8 cellular contexts compared by ENCODE assay signal in the genomic region with DNA sequence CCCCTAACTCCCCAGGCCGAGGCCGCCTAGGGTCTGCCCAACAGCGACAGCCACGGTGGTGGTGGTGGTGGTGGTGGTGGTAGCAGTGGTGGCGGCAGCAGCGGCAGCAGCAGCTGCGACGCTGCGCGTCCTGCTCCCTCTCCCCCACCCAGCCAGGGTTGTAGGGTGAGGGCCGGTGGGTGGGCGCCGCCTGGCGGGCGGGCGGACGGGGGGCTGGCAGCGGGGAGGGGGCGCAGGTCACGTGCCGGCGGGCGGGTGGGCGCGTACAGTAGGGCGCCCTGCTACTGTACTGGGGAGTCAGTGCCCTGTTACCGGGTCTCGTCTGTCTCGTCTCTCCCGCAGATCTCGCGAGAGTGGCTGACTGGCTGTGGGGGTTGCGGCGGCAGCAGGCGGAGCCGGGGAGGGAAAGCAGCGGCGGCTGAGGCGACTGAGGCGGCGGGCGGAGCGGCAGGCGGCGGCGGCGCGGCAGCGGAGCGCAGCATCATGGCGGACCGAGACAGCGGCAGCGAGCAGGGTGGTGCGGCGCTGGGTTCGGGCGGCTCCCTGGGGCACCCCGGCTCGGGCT. TPM values are rescaled to one million over a fixed set of nuclear protein-coding genes. Genes with fewer than 3 reads are reported as not detected.
DNase-seq lines count a peak whose midpoint lies in the region; ATAC-seq and TF ChIP-seq lines count a peak whose summit lies in the region.

TSS of gene PURA (plus strand) at position 411 of the 565 bp plus-strand sequence. CDS start at position 484, 73 bp downstream.

- peak within 1 kb of the TSS; percentile 93 to 96 (median 95) for H3K4me3 Mint-ChIP-seq in immature natural killer cell

- TF ChIP-seq CTCF in AG04450 (IDR thresholded peaks at IDR 0.05; ENCODE audit: low read depth, low read length) (no peak), VCaP (conservative IDR thresholded peaks at IDR 0.05) (peak; percentile 38; the same call in 1 of the 2 replicates), breast epithelium (IDR thresholded peaks at IDR 0.05) (no peak)

- H3K27me3 ChIP-seq in AG04450 (ENCODE audit: control insufficient read depth, insufficient read depth, low read length) (peaks cover 7% of the 10 kb centered on the region), breast epithelium (no peaks in the 10 kb centered on the region)

- peaks cover 7 to 34% (median 18%) of the 10 kb centered on the region in 3 donors for H3K27me3 Mint-ChIP-seq in immature natural killer cell (ENCODE audit: low read depth in 3 of 3)

- POLR2A ChIA-PET in AG04450 (lab: Yijun Ruan, JAX), result no interaction called here

- H3K9me3 ChIP-seq in AG04450 (ENCODE audit: control insufficient read depth, insufficient read depth, low read length), result no peaks in the 10 kb centered on the region; the same call in 1 of the 2 replicates
- H3K9me3 ChIP-seq in breast epithelium, result no peaks in the 10 kb centered on the region

- peak within 1 kb of the TSS; percentile 75 for H3K4me3 ChIP-seq in AG04450 (ENCODE audit: low read depth, low read length)
- peak within 1 kb of the TSS; percentile 84 to 98 (median 88) for H3K4me3 ChIP-seq in breast epithelium

- ATAC-seq in GM18873 (IDR thresholded peaks at IDR 0.05; ENCODE audit: low FRiP score, unreplicated experiment), result peak; percentile 70
- peak; percentile 88 for ATAC-seq in HG03135 (IDR thresholded peaks at IDR 0.05; ENCODE audit: unreplicated experiment)

- H3K4me1 Mint-ChIP-seq in immature natural killer cell, result peaks cover 57 to 66% of the 10 kb centered on the region in 2 donors

- H3K36me3 Mint-ChIP-seq in immature natural killer cell, result no peaks in the 10 kb centered on the region

- no peaks in the 10 kb centered on the region for H3K9me3 Mint-ChIP-seq in immature natural killer cell

- no peaks in the 10 kb centered on the region for H3K36me3 ChIP-seq in breast epithelium

- peaks cover 0 to 19% of the 10 kb centered on the region in 2 donors for H3K4me1 ChIP-seq in breast epithelium

- peak within 1 kb of the TSS; percentile 73 for H3K27ac ChIP-seq in AG04450 (ENCODE audit: low read depth, low read length)
- H3K27ac ChIP-seq in VCaP, result peak within 1 kb of the TSS; percentile 94
- H3K27ac ChIP-seq in breast epithelium, result peak within 1 kb of the TSS; percentile 95 to 99

- DNase-seq in AG04450 (ENCODE audit: low read depth, low spot score), result peak; percentile 85
- peak; percentile 82 for DNase-seq in NCI-H2196 treated with DMSO at 0.1 percent for 48 hours (lab: John Stamatoyannopoulos, UW; ENCODE audit: unreplicated experiment)
- peak; percentile 93 to 96 for DNase-seq in breast epithelium (ENCODE audit: low spot score in 2 of 2)
- DNase-seq in immature natural killer cell, result peak; percentile 96 to 97 (median 97)
- DNase-seq in smooth muscle cell of the brain vasculature (ENCODE audit: low read depth, low spot score), result peak; percentile 68

- intact Hi-C loops in breast epithelium (cut with DNase I; ENCODE audit: low total_unique reads), result no loop called here

- peak within 1 kb of the TSS; percentile 94 to 98 (median 96) for H3K27ac Mint-ChIP-seq in immature natural killer cell

- CTCF ChIA-PET in AG04450 (lab: Charles Lee), result interaction anchor here (2.4 to 10.7 kb wide), 2 partner anchors 10 to 30 kb away, joined by 6 to 148 read pairs; no protein-coding TSS in a partner anchor

- TF ChIP-seq POLR2A in breast epithelium (IDR thresholded peaks at IDR 0.05), result peak; percentile 30

RNA-seq across cellular contexts. Expression of gene PURA, which starts in this region (rescaled TPM):
- polyA plus RNA-seq in AG04450 (2011; rRNA removed) (3.5 and 4.5 TPM in 2 replicates), immature natural killer cell (1 to 10 TPM; 2.0 to 3.7 (median 3.4) TPM)
- polyA minus RNA-seq in AG04450 (2011; rRNA and poly(A)+ RNA removed), result 5.4 and 9.6 TPM in 2 replicates
- total RNA-seq in breast epithelium, result 10 to 100 TPM; 27.9 to 33.8 (median 30.1) TPM

Comparison
In these comparisons a context has a peak if more than half of its experiments do, and no peak if none do; other contexts are left out.
1. Peak in every context shown above with its lines: DNase-seq, ATAC-seq, H3K4me3 ChIP-seq and H3K27ac ChIP-seq.